33 cellular contexts compared by ENCODE assay signal in the genomic region with DNA sequence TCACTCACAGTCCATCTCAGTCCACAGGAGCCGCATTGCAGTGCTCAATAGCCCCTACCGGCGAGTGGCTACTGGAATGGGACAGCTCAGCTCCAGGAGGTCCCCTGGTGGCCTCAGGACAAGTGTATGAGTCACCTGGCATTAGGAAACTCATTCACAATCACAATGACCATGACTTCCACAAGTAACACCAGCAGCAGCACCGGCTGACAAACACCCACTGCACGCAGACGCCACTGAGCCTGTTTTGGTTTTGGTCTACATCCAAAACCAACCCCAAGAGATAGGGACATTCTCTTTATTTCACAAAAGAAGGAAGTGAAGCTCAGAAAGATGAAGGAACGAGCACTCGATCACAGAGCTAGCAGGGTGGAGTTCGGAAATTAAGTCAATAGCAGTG. TPM values are rescaled to one million over a fixed set of nuclear protein-coding genes. Genes with fewer than 3 reads are reported as not detected.
DNase-seq lines count a peak whose midpoint lies in the region; ATAC-seq, FAIRE-seq and TF ChIP-seq lines count a peak whose summit lies in the region.
"Had no signal": no experiment of that assay in that cellular context is flagged by ENCODE, and none has a peak within 500 bp of the region (broad histone marks: within the 10 kb centered on the region; RNA-seq: fewer than 3 reads in every experiment).

No MANE protein-coding gene starts in this region.

- no peak for TF ChIP-seq RAD21 in H1 (IDR thresholded peaks at IDR 0.05 in 1 of 2, conservative IDR thresholded peaks at IDR 0.05 in 1 of 2; ENCODE audit: low read depth in 2 of 2, low read length in 2 of 2)

- H3K27ac Mint-ChIP-seq in natural killer cell treated with Interleukin-12 subunit alpha and Interleukin-12 subunit beta and Interleukin-15 and Interleukin-18, amount 100 ng/mL, for 72 hours = peak overlapping the region; percentile 17 to 55
- H3K27ac Mint-ChIP-seq in natural killer cell = no peak overlapping the region
- H3K27ac Mint-ChIP-seq: activated naive CD8-positive, alpha-beta T cell treated with anti-CD3 and anti-CD28 coated beads for 36 hours; H9; T-helper 1 cell treated with Interleukin-12 subunit alpha and Interleukin-12 subunit beta and Interleukin-4 antibody, amounts not matched to agents 30 μg/mL and 1 μg/mL, for 36 hours had no signal

- CTCF ChIA-PET in H1 (lab: Charles Lee; ENCODE audit: partially characterized antibody) = interaction anchor here (0.6 to 2.0 kb wide), 7 partner anchors 11 to 223 kb away, joined by 3 to 6 read pairs (median 3); no protein-coding TSS in a partner anchor

- no peak for DNase-seq in natural killer cell treated with Interleukin-12 subunit alpha and Interleukin-12 subunit beta and Interleukin-15 and Interleukin-18, amount 100 ng/mL, for 72 hours (ENCODE audit: low spot score)
- DNase-seq in natural killer cell = no peak
- peak; percentile 44 for DNase-seq in M059J (ENCODE audit: low read depth)
- no peak for DNase-seq in H1 (ENCODE audit: low read depth in 1 of 2, low spot score in 2 of 2)
- peak; percentile 29 for DNase-seq in spleen
- no peak for DNase-seq in NK-92 (lab: John Stamatoyannopoulos, UW; ENCODE audit: unreplicated experiment)
- DNase-seq: activated CD4-positive, CD25-positive, alpha-beta regulatory T cell treated with anti-CD3 and anti-CD28 coated beads, Interleukin-2, amount 50 U/mL, for 72 hours; activated naive CD8-positive, alpha-beta T cell treated with anti-CD3 and anti-CD28 coated beads for 36 hours; activated T-cell treated with anti-CD3 and anti-CD28 coated beads for 4 hours; BE2C; cortex of kidney; DND-41; esophagus squamous epithelium; H9; Karpas-422; left cardiac atrium; NCI-H146; NCI-H2107; NCI-H446; NCI-H774; SK-N-SH; stimulated activated CD4-positive, alpha-beta T cell treated with anti-CD3 and anti-CD28 coated beads, Interleukin-1b, Interleukin-23, amount 100 ng/mL, for 48 hours; transverse colon had no signal

- H3K9me3 Mint-ChIP-seq in natural killer cell treated with Interleukin-12 subunit alpha and Interleukin-12 subunit beta and Interleukin-15 and Interleukin-18, amount 100 ng/mL, for 72 hours = no peaks in the 10 kb centered on the region
- H3K9me3 Mint-ChIP-seq in natural killer cell = no peaks in the 10 kb centered on the region
- H3K9me3 Mint-ChIP-seq: H9 had no signal

- H3K79me1 ChIP-seq in H1 (ENCODE audit: low read depth, low read length) = no peaks in the 10 kb centered on the region; the same call in 1 of the 2 replicates

- H3K4me1 ChIP-seq in H1 (replicated peaks in 1 of 4; ENCODE audit: control insufficient read depth in 3 of 4, insufficient read depth in 4 of 4, low read length in 3 of 4) (peaks cover 1 to 23% (median 13%) of the 10 kb centered on the region in 4 experiments), spleen (peaks cover 0 to 3% (median 0%) of the 10 kb centered on the region in 6 donors)
- H3K4me1 ChIP-seq: ascending aorta, esophagus squamous epithelium, transverse colon had no signal

- H4K20me1 ChIP-seq in H1 (replicated peaks in 1 of 2; ENCODE audit: control insufficient read depth in 1 of 2, insufficient read depth in 2 of 2, low read length in 2 of 2) = peaks cover 0 to 4% of the 10 kb centered on the region in 2 experiments

- H3K36me3 ChIP-seq in H1 (ENCODE audit: control insufficient read depth in 2 of 4, insufficient read depth in 4 of 4, low read length in 3 of 4) (no peaks in the 10 kb centered on the region; a peak in 1 of 8 replicates), spleen (no peaks in the 10 kb centered on the region)
- H3K36me3 ChIP-seq: ascending aorta, BE2C, esophagus squamous epithelium, transverse colon had no signal

- H3K18ac ChIP-seq in H1 (ENCODE audit: extremely low read depth, low read length) = no peak overlapping the region

- intact Hi-C loops in natural killer cell (cut with micrococcal nuclease) = no loop called here
- intact Hi-C loops in spleen (cut with DNase I; ENCODE audit: low total_unique reads) = no loop called here

- H4K8ac ChIP-seq in H1 (ENCODE audit: extremely low read depth, insufficient read depth, low read length) = no peak overlapping the region

- no peak overlapping the region for H2BK5ac ChIP-seq in H1 (ENCODE audit: low read depth, low read length)

- H3K23me2 ChIP-seq in H1 (ENCODE audit: low read depth, low read length) = no peaks in the 10 kb centered on the region; the same call in 1 of the 2 replicates

- no peak overlapping the region for H2BK120ac ChIP-seq in H1 (replicated peaks; ENCODE audit: low read depth, low read length)

- peak overlapping the region; percentile 37 for H3K4ac ChIP-seq in H1 (replicated peaks; ENCODE audit: insufficient read length, low read depth, low read length)

- H3K36me3 Mint-ChIP-seq in natural killer cell treated with Interleukin-12 subunit alpha and Interleukin-12 subunit beta and Interleukin-15 and Interleukin-18, amount 100 ng/mL, for 72 hours = peaks cover 23% of the 10 kb centered on the region
- H3K36me3 Mint-ChIP-seq in natural killer cell = no peaks in the 10 kb centered on the region
- H3K36me3 Mint-ChIP-seq: activated naive CD8-positive, alpha-beta T cell treated with anti-CD3 and anti-CD28 coated beads for 36 hours had no signal

- H3K4me3 ChIP-seq in H1 (ENCODE audit: extremely low read depth in 1 of 4, insufficient read depth in 2 of 4, low read depth in 3 of 4, low read length in 4 of 4) (no peak overlapping the region), spleen (no peak overlapping the region)
- H3K4me3 ChIP-seq: ascending aorta, esophagus squamous epithelium, skin epidermis, transverse colon had no signal

- 88% methylated on average over 9 of the region's 9 CpGs; no CpG with 5 or more reads in 1 of the 2 experiments for WGBS in H1 (ENCODE audit: extremely low coverage in 1 of 2, insufficient coverage in 1 of 2, insufficient read length in 1 of 2, insufficient replicate concordance in 2 of 2, low coverage in 1 of 2, low lambda C conversion rate in 2 of 2, missing lambda C conversion rate in 1 of 2), 2 experiments
- 71 to 81% (median 74%) methylated on average over 9 of the region's 9 CpGs for WGBS in spleen, 5 donors

- H4K91ac ChIP-seq in H1 (replicated peaks; ENCODE audit: insufficient read length, low read length) = no peak overlapping the region

- H3K4me2 ChIP-seq in H1 (ENCODE audit: insufficient read depth in 1 of 2, low read depth in 2 of 2, low read length in 2 of 2) = no peak overlapping the region
- H3K4me2 ChIP-seq: SK-N-SH had no signal

- peak overlapping the region; percentile 43 for H3K4me3 Mint-ChIP-seq in natural killer cell treated with Interleukin-12 subunit alpha and Interleukin-12 subunit beta and Interleukin-15 and Interleukin-18, amount 100 ng/mL, for 72 hours
- no peak overlapping the region for H3K4me3 Mint-ChIP-seq in natural killer cell
- H3K4me3 Mint-ChIP-seq: activated naive CD8-positive, alpha-beta T cell treated with anti-CD3 and anti-CD28 coated beads for 36 hours; H9; T-helper 1 cell treated with Interleukin-12 subunit alpha and Interleukin-12 subunit beta and Interleukin-4 antibody, amounts not matched to agents 30 μg/mL and 1 μg/mL, for 36 hours had no signal

- no peak overlapping the region for H3K23ac ChIP-seq in H1 (ENCODE audit: insufficient read length)

- FAIRE-seq in H1 (lab: Jason Lieb, UNC) = no peak
- FAIRE-seq: frontal cortex, TTC549 had no signal

- H2AFZ ChIP-seq in H1 (ENCODE audit: low read length) = no peak overlapping the region

- TF ChIP-seq CTCF in natural killer cell (IDR thresholded peaks at IDR 0.05) (no peak), H1 (IDR thresholded peaks at IDR 0.05; ENCODE audit: control extremely low read depth in 1 of 3, insufficient read depth in 1 of 3, low read depth in 1 of 3, low read length in 3 of 3) (no peak), spleen (IDR thresholded peaks at IDR 0.05 in 8 of 11, conservative IDR thresholded peaks at IDR 0.05 in 3 of 11) (no peak)

- no peak overlapping the region for H3K14ac ChIP-seq in H1 (ENCODE audit: insufficient read length)

- no peak overlapping the region for H2BK12ac ChIP-seq in H1 (ENCODE audit: low read depth, low read length)

- H3K56ac ChIP-seq in H1 (replicated peaks; ENCODE audit: insufficient read length, low read depth, low read length) = no peak overlapping the region

- ATAC-seq in natural killer cell treated with Interleukin-12 subunit alpha and Interleukin-12 subunit beta and Interleukin-15 and Interleukin-18, amount 100 ng/mL, for 72 hours = peak; percentile 45 to 55
- no peak for ATAC-seq in natural killer cell
- no peak for ATAC-seq in GM19452 (IDR thresholded peaks at IDR 0.05; ENCODE audit: unreplicated experiment)
- ATAC-seq in GM21526 (IDR thresholded peaks at IDR 0.05; ENCODE audit: low FRiP score, unreplicated experiment) = no peak
- ATAC-seq: left cardiac atrium had no signal

- H3K9me3 ChIP-seq in H1 (ENCODE audit: insufficient read depth in 2 of 2, low read depth in 1 of 2, low read length in 1 of 2) (no peaks in the 10 kb centered on the region), spleen (peaks cover 0 to 13% (median 7%) of the 10 kb centered on the region in 8 donors)
- H3K9me3 ChIP-seq: BE2C, SK-N-SH, transverse colon had no signal

- H2BK15ac ChIP-seq in H1 (ENCODE audit: low read length) = no peak overlapping the region

- no peak overlapping the region for H2BK20ac ChIP-seq in H1 (ENCODE audit: low read length)

- peaks cover 0 to 7% of the 10 kb centered on the region in 2 donors for H3K27me3 Mint-ChIP-seq in natural killer cell treated with Interleukin-12 subunit alpha and Interleukin-12 subunit beta and Interleukin-15 and Interleukin-18, amount 100 ng/mL, for 72 hours
- H3K27me3 Mint-ChIP-seq in natural killer cell (ENCODE audit: low read depth in 2 of 2) = peaks cover 0 to 5% of the 10 kb centered on the region in 2 donors

- POLR2A ChIA-PET in H1 (lab: Charles Lee; ENCODE audit: partially characterized antibody) = no interaction called here

- H3K27me3 ChIP-seq in H1 (replicated peaks in 1 of 4; ENCODE audit: control insufficient read depth in 3 of 4, extremely low read depth in 1 of 4, insufficient read depth in 3 of 4, low read length in 3 of 4) = 0 out of 7 replicates have a peak, but pooled peaks cover 0 to under 1% (median 0%) of the 10 kb centered on the region in 4 experiments
- peaks cover 0 to 70% (median 16%) of the 10 kb centered on the region in 7 donors for H3K27me3 ChIP-seq in spleen (replicated peaks in 1 of 7)
- H3K27me3 ChIP-seq: ascending aorta, BE2C had no signal

- H2AK5ac ChIP-seq in H1 (ENCODE audit: low read depth, low read length) = no peak overlapping the region

- no peak overlapping the region for H4K5ac ChIP-seq in H1 (ENCODE audit: insufficient read length, low read depth, low read length)

- no peak overlapping the region for H3K9ac ChIP-seq in H1 (replicated peaks in 1 of 4; ENCODE audit: extremely low read depth in 1 of 4, low read depth in 3 of 4, low read length in 3 of 4)
- H3K9ac ChIP-seq: SK-N-SH had no signal

- no peak for TF ChIP-seq POLR2A in H1 (IDR thresholded peaks at IDR 0.05; ENCODE audit: control extremely low read depth in 1 of 2, low read depth in 2 of 2, low read length in 2 of 2)
- TF ChIP-seq POLR2A in spleen (IDR thresholded peaks at IDR 0.05) = no peak

- no peaks in the 10 kb centered on the region for H3K79me2 ChIP-seq in H1 (ENCODE audit: control insufficient read depth in 1 of 2, insufficient read depth in 2 of 2, low read length in 2 of 2)

- peaks cover 23 to 66% of the 10 kb centered on the region in 2 donors for H3K4me1 Mint-ChIP-seq in natural killer cell treated with Interleukin-12 subunit alpha and Interleukin-12 subunit beta and Interleukin-15 and Interleukin-18, amount 100 ng/mL, for 72 hours (ENCODE audit: low read depth in 2 of 2)
- peaks cover 0 to 26% of the 10 kb centered on the region in 2 donors for H3K4me1 Mint-ChIP-seq in natural killer cell
- H3K4me1 Mint-ChIP-seq: activated naive CD8-positive, alpha-beta T cell treated with anti-CD3 and anti-CD28 coated beads for 36 hours had no signal

- H3K27ac ChIP-seq in H1 (ENCODE audit: low read depth, low read length) (no peak overlapping the region), spleen (no peak overlapping the region)
- H3K27ac ChIP-seq: ascending aorta, esophagus squamous epithelium, skin epidermis, transverse colon had no signal

- no peak for TF ChIP-seq EP300 in H1 (IDR thresholded peaks at IDR 0.05; ENCODE audit: borderline replicate concordance in 1 of 2, low read depth in 2 of 2, low read length in 2 of 2)

RNA-seq across cellular contexts. Expression of gene JAKMIP1, which starts 8.1 kb away (rescaled TPM):
- 10 to 100 TPM; 16.3 to 66.7 TPM for total RNA-seq in natural killer cell treated with Interleukin-12 subunit alpha and Interleukin-12 subunit beta and Interleukin-15 and Interleukin-18, amount 100 ng/mL, for 72 hours
- total RNA-seq in natural killer cell (10 to 100 TPM in 2 of 3 donors, 1 to 10 TPM in 1; 8.8 to 21.8 (median 16.4) TPM), spleen (1 to 10 TPM; 1.5 to 8.7 (median 3.4) TPM)
- not detected in 2 replicates for total RNA-seq in M059J (2014; rRNA removed; shearing (Covaris generic))
- total RNA-seq in H1 (2021; fragmentation: NEBNext Ultra II Directional; extraction: Animal tissue kit (Norgen Biotek cat#: 25700)) = 3.9 and 4.4 TPM in 2 replicates
- polyA plus RNA-seq in H1 (2011; rRNA removed) (2.5 and 2.7 TPM in 2 replicates), spleen (1 to 10 TPM in 1 of 3 donors, under 1 TPM in 2; 0.37 to 1.2 (median 0.77) TPM)
- 4.6 TPM for polyA plus RNA-seq in H1 (2011; cell fraction: cytosol; rRNA removed)
- 6.6 TPM for polyA plus RNA-seq in H1 (2011; cell fraction: nucleus; rRNA removed)
- 3.2 to 4.2 TPM (median 3.3 TPM) in 4 replicates for polyA plus RNA-seq in H1 (2012, experiment 1 of 2)
- polyA plus RNA-seq in H1 (2012, experiment 2 of 2) = 0.80 TPM
- polyA plus RNA-seq in H1 (2013, experiment 1 of 2) = 1.5 TPM
- 1.5 TPM for polyA plus RNA-seq in H1 (2013, experiment 2 of 2)
- polyA minus RNA-seq in H1 (2011; rRNA and poly(A)+ RNA removed) = 1.5 and 1.9 TPM in 2 replicates
- polyA minus RNA-seq in H1 (2011; cell fraction: cytosol; rRNA and poly(A)+ RNA removed) = 3.4 TPM
- polyA minus RNA-seq in H1 (2011; cell fraction: nucleus; rRNA and poly(A)+ RNA removed) = 9.3 TPM
- total RNA-seq: A673, ascending aorta, cardiac septum, pulmonary artery endothelial cell had no signal

Comparison
In these comparisons a context has a peak if more than half of its experiments do, and no peak if none do; other contexts are left out.
1. ATAC-seq: peak in natural killer cell treated with Interleukin-12 subunit alpha and Interleukin-12 subunit beta and Interleukin-15 and Interleukin-18, amount 100 ng/mL, for 72 hours (2 of 2); none in natural killer cell (0 of 3), GM19452 (single experiment) and GM21526 (single experiment).
2. H3K27ac Mint-ChIP-seq: peak in natural killer cell treated with Interleukin-12 subunit alpha and Interleukin-12 subunit beta and Interleukin-15 and Interleukin-18, amount 100 ng/mL, for 72 hours (2 of 2); none in natural killer cell (0 of 2).
3. DNase-seq: peak in M059J (single experiment) and spleen (single experiment); none in natural killer cell treated with Interleukin-12 subunit alpha and Interleukin-12 subunit beta and Interleukin-15 and Interleukin-18, amount 100 ng/mL, for 72 hours (single experiment), natural killer cell (single experiment), H1 (0 of 2) and NK-92 (single experiment).